Comparison of ENCODE assay signal across 8 cellular contexts in the genomic region with DNA sequence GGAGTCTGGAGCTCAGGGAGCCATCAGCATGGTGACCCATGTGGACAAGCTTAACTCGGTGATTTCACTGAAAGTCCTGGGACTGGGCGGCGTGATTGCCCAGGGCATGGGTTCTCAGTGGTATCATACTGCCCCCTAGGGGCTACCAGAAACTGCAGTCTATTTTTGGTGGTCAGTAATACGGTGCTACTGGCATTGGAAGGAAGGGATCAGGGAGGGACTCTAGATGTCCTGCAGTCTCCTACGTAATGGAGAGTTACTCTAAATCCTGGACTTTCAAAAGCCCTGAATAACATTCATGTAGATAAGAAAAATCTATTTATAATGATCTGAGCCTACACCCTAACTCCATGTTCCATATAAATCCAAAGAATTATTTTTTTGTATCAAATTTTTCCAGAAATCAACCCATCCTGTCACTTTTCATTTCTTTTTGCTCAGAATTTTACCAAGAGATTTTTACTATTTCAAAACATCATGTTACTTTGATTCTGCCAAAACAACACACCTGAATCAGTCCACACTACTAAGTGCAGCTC. TPM values are rescaled to one million over a fixed set of nuclear protein-coding genes. Genes with fewer than 3 reads are reported as not detected.
A peak's percentile ranks its signal among the peaks of the same experiment; 100 is the strongest.
DNase-seq lines count a peak whose midpoint lies in the region; ATAC-seq, FAIRE-seq and TF ChIP-seq lines count a peak whose summit lies in the region.

No MANE protein-coding gene starts in this region.

- ATAC-seq in GM18909 (IDR thresholded peaks at IDR 0.05; ENCODE audit: poor library complexity, unreplicated experiment) (peak; percentile 60), T-helper 17 cell (peak; percentile 77), HG02678 (IDR thresholded peaks at IDR 0.05; ENCODE audit: unreplicated experiment) (no peak)

- H3K27me3 Mint-ChIP-seq in T-helper 17 cell, result no peaks in the 10 kb centered on the region

- DNase-seq in AML-193 (lab: John Stamatoyannopoulos, UW) (peak; percentile 65 to 70), NCI-H1694 treated with DMSO at 0.1 percent for 48 hours (lab: John Stamatoyannopoulos, UW) (peak; percentile 100), T-helper 17 cell (peak in 1 of 3 donors; percentile 31), bronchial epithelial cell (ENCODE audit: low read depth) (peak; percentile 53), iris pigment epithelial cell (ENCODE audit: low read depth) (peak; percentile 76)
- peak in 2 of 3 donors; percentile 26 to 27 for DNase-seq in stimulated activated CD4-positive, alpha-beta T cell treated with anti-CD3 and anti-CD28 coated beads, Interleukin-12 subunit alpha, Interleukin-12 subunit beta, amount 100 ng/mL, for 48 hours (ENCODE audit: low read depth in 2 of 3, low spot score in 1 of 3)

- no peaks in the 10 kb centered on the region for H3K27me3 ChIP-seq in bronchial epithelial cell (ENCODE audit: control insufficient read depth, insufficient read depth, low read length)

- peak overlapping the region; percentile 82 for H3K27ac Mint-ChIP-seq in T-helper 17 cell

- H3K4me3 Mint-ChIP-seq in T-helper 17 cell, result no peak overlapping the region

- peaks cover 6% of the 10 kb centered on the region for H3K4me1 Mint-ChIP-seq in T-helper 17 cell

- H3K4me3 ChIP-seq in bronchial epithelial cell (ENCODE audit: low read depth, low read length), result no peak overlapping the region

- H3K36me3 ChIP-seq in bronchial epithelial cell (ENCODE audit: control insufficient read depth, insufficient read depth, low read length), result peaks cover 6% of the 10 kb centered on the region

- H3K36me3 Mint-ChIP-seq in T-helper 17 cell (ENCODE audit: low read depth), result peaks cover 4% of the 10 kb centered on the region

- FAIRE-seq in bronchial epithelial cell (lab: Jason Lieb, UNC), result no peak

- H3K9me3 ChIP-seq in T-helper 17 cell (ENCODE audit: control insufficient read depth, low read length, poor library complexity, severe bottlenecking), result no peaks in the 10 kb centered on the region

- peak; percentile 85 for TF ChIP-seq CTCF in bronchial epithelial cell (IDR thresholded peaks at IDR 0.05; ENCODE audit: insufficient read depth, low read length, severe bottlenecking)

RNA-seq across cellular contexts. Expression of a gene that starts 37.3 kb away (rescaled TPM):
- total RNA-seq in T-helper 17 cell (100 to 1,000 TPM; 292 to 332 TPM), bronchial epithelial cell (189 and 229 TPM in 2 replicates)

RNA-seq across cellular contexts. Expression of a gene that starts 47.9 kb away (rescaled TPM):
- total RNA-seq in T-helper 17 cell, result under 1 TPM in 1 of 2 donors, not detected in 1; 0.23 TPM
- total RNA-seq in bronchial epithelial cell, result not detected in 2 replicates
